Comparison of ENCODE assay signal across 29 cellular contexts in genomic region chr9:5642170-5642569, GRCh38.
"Had no signal": no experiment of that assay in that cellular context is flagged by ENCODE, and none has a peak within 500 bp of the region (broad histone marks: within the 10 kb centered on the region; RNA-seq: fewer than 3 reads in every experiment).

No MANE protein-coding gene starts in this region.

- H3K9me3 ChIP-seq: adrenal gland had no signal

- DNase-seq: activated CD4-positive, alpha-beta memory T cell treated with anti-CD3 and anti-CD28 coated beads, Interleukin-2, amount 10 ng/mL, durations not matched to agents 7 days and 5 days; activated CD4-positive, alpha-beta T cell treated with anti-CD3 and anti-CD28 coated beads, Interleukin-2, amount 50 U/mL, for 1 hour; activated CD4-positive, CD25-positive, alpha-beta regulatory T cell; activated naive CD4-positive, alpha-beta T cell treated with anti-CD3 and anti-CD28 coated beads, Interleukin-2, amount 50 U/mL, for 16 hours; activated naive CD8-positive, alpha-beta T cell treated with anti-CD3 and anti-CD28 coated beads, Interleukin-2, amount 10 ng/mL, durations not matched to agents 7 days and 5 days; activated T-cell treated with anti-CD3 and anti-CD28 coated beads for 4 hours; activated T-cell treated with anti-CD3 and anti-CD28 coated beads, Interleukin-2, amount 50 U/mL, for 72 hours; adrenal gland; anterior cingulate cortex; Kasumi-1; NCI-H1105 treated with DMSO at 0.1 percent for 48 hours; NCI-H1436 treated with DMSO at 0.1 percent for 48 hours; NCI-H187; NCI-H2081 treated with DMSO at 0.1 percent for 48 hours; NCI-H2171; NCI-H2227 treated with DMSO at 0.1 percent for 48 hours; NCI-H446 treated with DMSO at 0.1 percent for 48 hours; NCI-H524 treated with DMSO at 0.1 percent for 48 hours; NCI-H774; RPMI8226; T-cell; T-helper 2 cell; T1000 had no signal

- H3K4me3 ChIP-seq: adrenal gland, breast epithelium, SK-N-MC had no signal

- FAIRE-seq: TTC549 had no signal

- H3K27ac ChIP-seq: adrenal gland, breast epithelium, SK-N-MC, VCaP had no signal

- H3K36me3 ChIP-seq: adrenal gland, breast epithelium had no signal

- H3K4me1 ChIP-seq: breast epithelium had no signal

- H3K27me3 ChIP-seq: adrenal gland, breast epithelium had no signal

- ATAC-seq: Panc1, Right ventricle myocardium inferior, T-cell had no signal
